Comparison of ENCODE assay signal across 17 cellular contexts in genomic region chr1:204076891-204077290, GRCh38. TPM values are rescaled to one million over a fixed set of nuclear protein-coding genes. Genes with fewer than 3 reads are reported as not detected.
DNase-seq lines count a peak whose midpoint lies in the region; ATAC-seq and TF ChIP-seq lines count a peak whose summit lies in the region.
"Had no signal": no experiment of that assay in that cellular context is flagged by ENCODE, and none has a peak within 500 bp of the region (broad histone marks: within the 10 kb centered on the region; RNA-seq: fewer than 3 reads in every experiment).

No MANE protein-coding gene starts in this region.

- no peak for ATAC-seq in HG02884 (IDR thresholded peaks at IDR 0.05; ENCODE audit: unreplicated experiment)
- no peak for ATAC-seq in activated T-cell treated with anti-CD3 and anti-CD28 coated beads, Interleukin-2, amount 50 U/mL, for 72 hours (replicated peaks in 1 of 2)
- ATAC-seq: activated naive CD4-positive, alpha-beta T cell treated with anti-CD3 and anti-CD28 coated beads, Interleukin-2, amount 50 U/mL, for 72 hours; stimulated activated naive CD8-positive, alpha-beta T cell treated with anti-CD3 and anti-CD28 coated beads, Interleukin-15, Interleukin-2, amounts not matched to agents 100 U/mL and 50 U/mL, for 24 hours had no signal

- H3K9me3 Mint-ChIP-seq in progenitor cell of endocrine pancreas (ENCODE audit: low read depth), result no peaks in the 10 kb centered on the region
- H3K9me3 Mint-ChIP-seq in activated T-cell treated with anti-CD3 and anti-CD28 coated beads, Interleukin-2, amount 50 U/mL, for 72 hours, result no peaks in the 10 kb centered on the region
- H3K9me3 Mint-ChIP-seq: activated naive CD4-positive, alpha-beta T cell treated with anti-CD3 and anti-CD28 coated beads, Interleukin-2, amount 50 U/mL, for 72 hours had no signal

- H3K4me1 Mint-ChIP-seq in progenitor cell of endocrine pancreas (ENCODE audit: low read depth), result peaks cover 47% of the 10 kb centered on the region
- peaks cover 12% of the 10 kb centered on the region for H3K4me1 Mint-ChIP-seq in activated T-cell treated with anti-CD3 and anti-CD28 coated beads, Interleukin-2, amount 50 U/mL, for 72 hours (ENCODE audit: low read depth)

- peak overlapping the region; percentile 57 for H3K9ac ChIP-seq in NT2/D1 (ENCODE audit: insufficient read length, low read depth)

- peaks cover 7% of the 10 kb centered on the region for H3K36me3 ChIP-seq in NT2/D1 (ENCODE audit: insufficient read depth, insufficient read length, low read length)
- H3K36me3 ChIP-seq: ovary, spleen had no signal

- no peak overlapping the region for H3K4me3 ChIP-seq in NT2/D1 (ENCODE audit: insufficient read length, low read depth)
- H3K4me3 ChIP-seq: ovary, SJSA1 had no signal

- H3K4me3 Mint-ChIP-seq in progenitor cell of endocrine pancreas (ENCODE audit: low read depth), result peak overlapping the region; percentile 9
- H3K4me3 Mint-ChIP-seq in activated T-cell treated with anti-CD3 and anti-CD28 coated beads, Interleukin-2, amount 50 U/mL, for 72 hours, result no peak overlapping the region

- H3K9me3 ChIP-seq in NT2/D1 (ENCODE audit: insufficient read depth, low read length), result no peaks in the 10 kb centered on the region
- H3K9me3 ChIP-seq: ovary, SJSA1, spleen had no signal

- peak; percentile 45 for DNase-seq in AG08395 (ENCODE audit: low spot score)
- no peak for DNase-seq in NT2/D1 (ENCODE audit: low read depth, low spot score)
- DNase-seq in fibroblast of peridontal ligament (ENCODE audit: extremely low read depth), result peak; percentile 60
- DNase-seq in progenitor cell of endocrine pancreas (ENCODE audit: low spot score, unreplicated experiment), result no peak
- no peak for DNase-seq in RPMI8226
- DNase-seq in activated T-cell treated with anti-CD3 and anti-CD28 coated beads, Interleukin-2, amount 50 U/mL, for 72 hours, result no peak
- DNase-seq in DMS79 (lab: John Stamatoyannopoulos, UW), result no peak
- DNase-seq: activated CD4-positive, alpha-beta T cell treated with anti-CD3 and anti-CD28 coated beads for 48 hours; IMR-90; islet precursor cell; ovary; spleen; stimulated activated naive CD8-positive, alpha-beta T cell treated with anti-CD3 and anti-CD28 coated beads, Interleukin-15, Interleukin-2, amounts not matched to agents 100 U/mL and 50 U/mL, for 24 hours; T1000 had no signal

- H3K4me1 ChIP-seq in NT2/D1 (ENCODE audit: insufficient read depth, insufficient read length), result peaks cover 24% of the 10 kb centered on the region

- peaks cover 17% of the 10 kb centered on the region for H3K27me3 ChIP-seq in NT2/D1 (ENCODE audit: insufficient read depth, insufficient read length)
- H3K27me3 ChIP-seq: ovary, SJSA1 had no signal

- peak overlapping the region; percentile 95 for H3K27ac Mint-ChIP-seq in progenitor cell of endocrine pancreas
- H3K27ac Mint-ChIP-seq in activated T-cell treated with anti-CD3 and anti-CD28 coated beads, Interleukin-2, amount 50 U/mL, for 72 hours, result no peak overlapping the region
- H3K27ac Mint-ChIP-seq: activated naive CD4-positive, alpha-beta T cell treated with anti-CD3 and anti-CD28 coated beads, Interleukin-2, amount 50 U/mL, for 72 hours had no signal

- H3K36me3 Mint-ChIP-seq in progenitor cell of endocrine pancreas (ENCODE audit: insufficient read depth), result no peaks in the 10 kb centered on the region
- no peaks in the 10 kb centered on the region for H3K36me3 Mint-ChIP-seq in activated T-cell treated with anti-CD3 and anti-CD28 coated beads, Interleukin-2, amount 50 U/mL, for 72 hours (ENCODE audit: insufficient read depth in 2 of 2)
- H3K36me3 Mint-ChIP-seq: activated naive CD4-positive, alpha-beta T cell treated with anti-CD3 and anti-CD28 coated beads, Interleukin-2, amount 50 U/mL, for 72 hours had no signal

- no peak for TF ChIP-seq CTCF in progenitor cell of endocrine pancreas (IDR thresholded peaks at IDR 0.05; ENCODE audit: unreplicated experiment)

- H3K27me3 Mint-ChIP-seq in progenitor cell of endocrine pancreas, result no peaks in the 10 kb centered on the region
- peaks cover 52% of the 10 kb centered on the region for H3K27me3 Mint-ChIP-seq in activated T-cell treated with anti-CD3 and anti-CD28 coated beads, Interleukin-2, amount 50 U/mL, for 72 hours (ENCODE audit: low read depth)

RNA-seq across cellular contexts. Expression of gene SOX13, which starts 4.0 kb away (rescaled TPM):
- total RNA-seq in progenitor cell of endocrine pancreas, result 58.2 and 61.6 TPM in 2 replicates
- total RNA-seq in activated T-cell treated with anti-CD3 and anti-CD28 coated beads, Interleukin-2, amount 50 U/mL, for 72 hours, result 1 to 10 TPM; 1.9 to 3.9 TPM

Comparison
In these comparisons a context has a peak if more than half of its experiments do, and no peak if none do; other contexts are left out.
1. DNase-seq: peak in AG08395 (single experiment) and fibroblast of peridontal ligament (single experiment); none in NT2/D1 (single experiment), progenitor cell of endocrine pancreas (single experiment), RPMI8226 (single experiment), activated T-cell treated with anti-CD3 and anti-CD28 coated beads, Interleukin-2, amount 50 U/mL, for 72 hours (0 of 2) and DMS79 (single experiment).
2. RNA of gene SOX13, which starts 4.0 kb away (total RNA-seq): 58.2 to 61.6 TPM in progenitor cell of endocrine pancreas; 1.9 to 3.9 TPM in activated T-cell treated with anti-CD3 and anti-CD28 coated beads, Interleukin-2, amount 50 U/mL, for 72 hours; every median in the first group is over 10 times any median in the second.